In genomic region chr2:88628569-88628939, GRCh38 we compare ENCODE assay signal across 8 cellular contexts. TPM values are rescaled to one million over a fixed set of nuclear protein-coding genes. Genes with fewer than 3 reads are reported as not detected.
DNase-seq lines count a peak whose midpoint lies in the region; ATAC-seq, FAIRE-seq and TF ChIP-seq lines count a peak whose summit lies in the region.

No MANE protein-coding gene starts in this region.

- no peaks in the 10 kb centered on the region for H3K27me3 ChIP-seq in H7 (ENCODE audit: control insufficient read depth, insufficient read depth, low read length)
- H3K27me3 ChIP-seq in iPS-20b (ENCODE audit: insufficient read depth, low read length) = no peaks in the 10 kb centered on the region
- H3K27me3 ChIP-seq in stomach = no peaks in the 10 kb centered on the region

- H3K4me3 ChIP-seq in H7 (ENCODE audit: insufficient read depth, low read depth, low read length) = peak overlapping the region; percentile 72
- peak overlapping the region; percentile 74 for H3K4me3 ChIP-seq in WI38 (ENCODE audit: low read depth, low read length)
- peak overlapping the region; percentile 82 for H3K4me3 ChIP-seq in iPS-20b (ENCODE audit: low read length)
- peak overlapping the region; percentile 47 to 93 (median 58) for H3K4me3 ChIP-seq in stomach

- no peak for TF ChIP-seq EP300 in stomach (IDR thresholded peaks at IDR 0.05)

- no peak for FAIRE-seq in GM12892 (lab: Jason Lieb, UNC)

- 82 to 93% (median 92%) methylated on average over 8 of the region's 8 CpGs for WGBS in stomach, 5 donors

- H3K4me1 ChIP-seq in iPS-20b (ENCODE audit: insufficient read depth, low read length) (peaks cover 57% of the 10 kb centered on the region), stomach (peaks cover 24 to 41% (median 32%) of the 10 kb centered on the region in 4 donors)

- intact Hi-C loops in stomach (cut with DNase I; ENCODE audit: low total_unique reads) = no loop called here

- TF ChIP-seq CTCF in WI38 (IDR thresholded peaks at IDR 0.05; ENCODE audit: low read depth, low read length) (no peak), stomach (IDR thresholded peaks at IDR 0.05) (no peak)

- ATAC-seq in HG03280 (IDR thresholded peaks at IDR 0.05; ENCODE audit: unreplicated experiment) = no peak

- H3K9me3 ChIP-seq in iPS-20b (ENCODE audit: insufficient read depth, low read depth, low read length) = no peaks in the 10 kb centered on the region
- no peaks in the 10 kb centered on the region for H3K9me3 ChIP-seq in stomach

- TF ChIP-seq POLR2A in stomach (IDR thresholded peaks at IDR 0.05) = no peak
- TF ChIP-seq POLR2A in GM12892 (IDR thresholded peaks at IDR 0.05; ENCODE audit: low read depth, low read length) = no peak

- H3K36me3 ChIP-seq in H7 (replicated peaks; ENCODE audit: control insufficient read depth, insufficient read depth, low read length) (no peaks in the 10 kb centered on the region), iPS-20b (ENCODE audit: insufficient read depth, low read depth, low read length) (no peaks in the 10 kb centered on the region), stomach (no peaks in the 10 kb centered on the region)

- peak overlapping the region; percentile 86; the same call in 1 of the 2 replicates for H3K9ac ChIP-seq in iPS-20b (ENCODE audit: low read depth, low read length)

- H3K27ac ChIP-seq in iPS-20b (ENCODE audit: low read length) = no peak overlapping the region
- H3K27ac ChIP-seq in stomach = peak overlapping the region; percentile 91 to 99 (median 96)

- DNase-seq in H7 = no peak
- no peak for DNase-seq in stomach
- DNase-seq in GM12892 (ENCODE audit: insufficient read length) = no peak
- DNase-seq in HK-2 (ENCODE audit: unreplicated experiment) = no peak
- DNase-seq in NCI-H774 (lab: John Stamatoyannopoulos, UW) = no peak

RNA-seq across cellular contexts. Expression of gene EIF2AK3, which starts 1.3 kb away (rescaled TPM):
- 13.8 and 23.0 TPM in 2 replicates for total RNA-seq in H7 (2014; rRNA removed; shearing (Covaris generic))
- total RNA-seq in stomach = 10 to 100 TPM; 33.3 to 92.3 (median 57.7) TPM
- polyA plus RNA-seq in stomach = 1 to 10 TPM; 4.8 to 7.6 (median 6.6) TPM
- polyA plus RNA-seq in GM12892 (2012; ENCODE audit: missing spikeins) = 30.2 TPM
